ENCODE assay signal across 13 cellular contexts in genomic region chr18:44973282-44973681, GRCh38.
DNase-seq lines count a peak whose midpoint lies in the region; ATAC-seq, FAIRE-seq and TF ChIP-seq lines count a peak whose summit lies in the region.
"Had no signal": no experiment of that assay in that cellular context is flagged by ENCODE, and none has a peak within 500 bp of the region (broad histone marks: within the 10 kb centered on the region; RNA-seq: fewer than 3 reads in every experiment).

No MANE protein-coding gene starts in this region.

- H3K4me2 ChIP-seq in DND-41 (ENCODE audit: insufficient read depth, low read length) (no peak overlapping the region), HepG2 (ENCODE audit: low read depth, low read length) (no peak overlapping the region)

- DNase-seq in DND-41 = peak; percentile 11
- no peak for DNase-seq in GM20000 (ENCODE audit: low spot score)
- DNase-seq in astrocyte of the cerebellum (ENCODE audit: low read depth) = no peak
- no peak for DNase-seq in HepG2 (ENCODE audit: low spot score)
- no peak for DNase-seq in lower leg skin (ENCODE audit: low spot score in 2 of 2)
- no peak for DNase-seq in CD8-positive, alpha-beta memory T cell
- DNase-seq: adrenal gland; SHP77; stimulated activated CD4-positive, alpha-beta T cell treated with anti-CD3 and anti-CD28 coated beads, Interleukin-12 subunit alpha, Interleukin-12 subunit beta, amount 100 ng/mL, for 4 hours had no signal

- in situ Hi-C loops in astrocyte of the cerebellum (cut with HindIII; ENCODE audit: low sequenced_read_pairs) (no loop called here), HepG2 (cut with HindIII; ENCODE audit: extremely low pct_ligation_motif_present, low pct_unique_long_range_greater_than_20kb) (no loop called here)

- intact Hi-C loops in HepG2 (cut with micrococcal nuclease; ENCODE audit: unreplicated experiment) (no loop called here), lower leg skin (cut with DNase I; ENCODE audit: low total_unique reads) (no loop called here)

- no TSS peak for BruUV-seq in HepG2 (replicated peaks; lab: Mats Ljungman, UMichigan)

- no peak for TF ChIP-seq EP300 in HepG2 (IDR thresholded peaks at IDR 0.05; ENCODE audit: low read depth in 2 of 2, low read length in 2 of 2)
- no peak for TF ChIP-seq EP300 in HepG2 (CRISPR knock-in tag; IDR thresholded peaks at IDR 0.05; ENCODE audit: borderline replicate concordance)

- no peaks in the 10 kb centered on the region for H3K4me1 ChIP-seq in DND-41 (ENCODE audit: insufficient read depth, low read length)
- no peaks in the 10 kb centered on the region for H3K4me1 ChIP-seq in HepG2 (ENCODE audit: insufficient read depth, low read length)
- H3K4me1 ChIP-seq in CD8-positive, alpha-beta memory T cell (ENCODE audit: insufficient read depth, low read length) = no peaks in the 10 kb centered on the region
- H3K4me1 ChIP-seq: adrenal gland had no signal

- H3K4me3 ChIP-seq in DND-41 (ENCODE audit: low read depth in 1 of 2, low read length in 2 of 2) (no peak overlapping the region), astrocyte of the cerebellum (ENCODE audit: low read depth, low read length) (no peak overlapping the region), HepG2 (replicated peaks in 1 of 3; ENCODE audit: insufficient read depth in 1 of 3, low read depth in 2 of 3, low read length in 3 of 3) (no peak overlapping the region), lower leg skin (ENCODE audit: low read depth, poor library complexity, severe bottlenecking) (no peak overlapping the region)
- H3K4me3 ChIP-seq in CD8-positive, alpha-beta memory T cell (ENCODE audit: low read length) = no peak overlapping the region
- H3K4me3 ChIP-seq: adrenal gland had no signal

- TF ChIP-seq RAD21 in HepG2 (CRISPR knock-in tag; IDR thresholded peaks at IDR 0.05) = no peak

- no peak overlapping the region for H3K27ac ChIP-seq in DND-41 (ENCODE audit: low read length)
- no peak overlapping the region for H3K27ac ChIP-seq in HepG2 (ENCODE audit: extremely low read length, insufficient read depth, low read length)
- H3K27ac ChIP-seq in CD8-positive, alpha-beta memory T cell (ENCODE audit: low read depth, low read length) = no peak overlapping the region
- H3K27ac ChIP-seq: adrenal gland had no signal

- ATAC-seq in DND-41 (ENCODE audit: insufficient read depth, low read depth) (no peak), HepG2 (no peak), GM18502 (IDR thresholded peaks at IDR 0.05; ENCODE audit: poor library complexity, unreplicated experiment) (no peak), GM19463 (IDR thresholded peaks at IDR 0.05; ENCODE audit: unreplicated experiment) (no peak)
- ATAC-seq: natural killer cell treated with Interleukin-12 subunit alpha and Interleukin-12 subunit beta and Interleukin-15 and Interleukin-18, amount 100 ng/mL, for 72 hours had no signal

- H3K27ac Mint-ChIP-seq in CD8-positive, alpha-beta memory T cell = no peak overlapping the region

- no peaks in the 10 kb centered on the region for H3K9me3 Mint-ChIP-seq in CD8-positive, alpha-beta memory T cell
- H3K9me3 Mint-ChIP-seq: natural killer cell treated with Interleukin-12 subunit alpha and Interleukin-12 subunit beta and Interleukin-15 and Interleukin-18, amount 100 ng/mL, for 72 hours had no signal

- TF ChIP-seq POLR2A in HepG2 (IDR thresholded peaks at IDR 0.05; ENCODE audit: insufficient read depth in 1 of 2, low read depth in 2 of 2, low read length in 2 of 2) = no peak
- no peak for TF ChIP-seq POLR2A in lower leg skin (IDR thresholded peaks at IDR 0.05)

- H3K9me3 ChIP-seq in DND-41 (ENCODE audit: insufficient read depth, low read length, severe bottlenecking) (no peaks in the 10 kb centered on the region), HepG2 (ENCODE audit: low read length) (no peaks in the 10 kb centered on the region)
- H3K9me3 ChIP-seq in CD8-positive, alpha-beta memory T cell (ENCODE audit: low read length) = no peaks in the 10 kb centered on the region
- H3K9me3 ChIP-seq: adrenal gland had no signal

- peaks cover 2 to 6% of the 10 kb centered on the region in 2 donors for H3K27me3 Mint-ChIP-seq in CD8-positive, alpha-beta memory T cell
- H3K27me3 Mint-ChIP-seq: natural killer cell treated with Interleukin-12 subunit alpha and Interleukin-12 subunit beta and Interleukin-15 and Interleukin-18, amount 100 ng/mL, for 72 hours had no signal

- H3K79me2 ChIP-seq in DND-41 (ENCODE audit: insufficient read depth, low read length) (no peaks in the 10 kb centered on the region), HepG2 (ENCODE audit: insufficient read depth, low read length) (no peaks in the 10 kb centered on the region)

- CTCF ChIA-PET in HepG2 (lab: Yijun Ruan, JAX; ENCODE audit: low intra/inter-chr PET ratio, low total read pairs) = no interaction called here
- CTCF ChIA-PET in CD8-positive, alpha-beta memory T cell (lab: Charles Lee) = no interaction called here

- no peak overlapping the region for H3K9ac ChIP-seq in DND-41 (ENCODE audit: low read depth, low read length)
- H3K9ac ChIP-seq in HepG2 (ENCODE audit: insufficient read depth, low read depth, low read length) = no peak overlapping the region

- H3K36me3 ChIP-seq in DND-41 (ENCODE audit: insufficient read depth, low read length) (no peaks in the 10 kb centered on the region), HepG2 (replicated peaks in 1 of 2; ENCODE audit: control insufficient read depth in 1 of 2, insufficient read depth in 2 of 2, low read length in 2 of 2) (no peaks in the 10 kb centered on the region)
- no peaks in the 10 kb centered on the region for H3K36me3 ChIP-seq in CD8-positive, alpha-beta memory T cell (ENCODE audit: insufficient read depth, low read length)
- H3K36me3 ChIP-seq: adrenal gland had no signal

- H4K20me1 ChIP-seq in DND-41 (ENCODE audit: insufficient read depth, low read length) = no peaks in the 10 kb centered on the region
- no peaks in the 10 kb centered on the region for H4K20me1 ChIP-seq in HepG2 (ENCODE audit: insufficient read depth, low read length)

- H3K36me3 Mint-ChIP-seq in CD8-positive, alpha-beta memory T cell = no peaks in the 10 kb centered on the region

- no peak overlapping the region for H2AFZ ChIP-seq in DND-41 (ENCODE audit: low read depth, low read length)
- H2AFZ ChIP-seq in HepG2 (ENCODE audit: low read length) = no peak overlapping the region

- H3K4me1 Mint-ChIP-seq in CD8-positive, alpha-beta memory T cell = no peaks in the 10 kb centered on the region

- H3K27me3 ChIP-seq in DND-41 (ENCODE audit: insufficient read depth, low read length, poor library complexity) = no peaks in the 10 kb centered on the region
- H3K27me3 ChIP-seq in HepG2 (ENCODE audit: control insufficient read depth in 1 of 2, insufficient read depth in 2 of 2, low read length in 2 of 2) = no peaks in the 10 kb centered on the region; a peak in 1 of 5 replicates
- H3K27me3 ChIP-seq in CD8-positive, alpha-beta memory T cell (ENCODE audit: insufficient read depth, low read length, poor library complexity, severe bottlenecking) = no peaks in the 10 kb centered on the region
- H3K27me3 ChIP-seq: adrenal gland had no signal

- FAIRE-seq in HepG2 (lab: Jason Lieb, UNC) = no peak
- FAIRE-seq: H54 had no signal

- H3K4me3 Mint-ChIP-seq in CD8-positive, alpha-beta memory T cell = no peak overlapping the region
- H3K4me3 Mint-ChIP-seq: natural killer cell treated with Interleukin-12 subunit alpha and Interleukin-12 subunit beta and Interleukin-15 and Interleukin-18, amount 100 ng/mL, for 72 hours had no signal

- peak; percentile 31 for TF ChIP-seq CTCF in DND-41 (IDR thresholded peaks at IDR 0.05; ENCODE audit: borderline replicate concordance, extremely low read depth, low read length, poor library complexity, severe bottlenecking)
- TF ChIP-seq CTCF in GM20000 (IDR thresholded peaks at IDR 0.05; ENCODE audit: extremely low read depth, missing control alignments) = peak; percentile 14
- TF ChIP-seq CTCF in astrocyte of the cerebellum (IDR thresholded peaks at IDR 0.05; ENCODE audit: low read depth, low read length, missing control alignments) = peak; percentile 23
- TF ChIP-seq CTCF in HepG2 (CRISPR knock-in tag; IDR thresholded peaks at IDR 0.05) = peak; percentile 37; the same call in 1 of the 2 replicates
- no peak for TF ChIP-seq CTCF in lower leg skin (IDR thresholded peaks at IDR 0.05)

- 39% methylated on average over 2 of the region's 2 CpGs for WGBS in HepG2 (ENCODE audit: low lambda C conversion rate)
- WGBS in lower leg skin, 2 donors = 91 to 95% methylated on average over 2 of the region's 2 CpGs

- POLR2A ChIA-PET in HepG2 (lab: Yijun Ruan, JAX) = no interaction called here
- POLR2A ChIA-PET in CD8-positive, alpha-beta memory T cell (lab: Charles Lee) = no interaction called here

TF ChIP-seq in HepG2, 621 proteins besides CTCF, POLR2A, EP300 and RAD21 (continues in another document):
- TF ChIP-seq ZNF232 (CRISPR knock-in tag; IDR thresholded peaks at IDR 0.05; ENCODE audit: borderline replicate concordance) (no peak), POGZ (CRISPR knock-in tag; IDR thresholded peaks at IDR 0.05) (no peak), SP140L (CRISPR knock-in tag; IDR thresholded peaks at IDR 0.05; ENCODE audit: borderline replicate concordance) (no peak), SALL1 (CRISPR knock-in tag; IDR thresholded peaks at IDR 0.05) (no peak), ZNF674 (CRISPR knock-in tag; IDR thresholded peaks at IDR 0.05; ENCODE audit: low read depth) (no peak), IKZF4 (CRISPR knock-in tag; IDR thresholded peaks at IDR 0.05; ENCODE audit: borderline replicate concordance, low read depth, not compliant biosample characterization) (no peak), SMC3 (IDR thresholded peaks at IDR 0.05; ENCODE audit: low read length) (0 out of 2 replicates have a peak, but pooled peaks have one; percentile 10), ZNF576 (CRISPR knock-in tag; IDR thresholded peaks at IDR 0.05) (no peak)
- TF ChIP-seq, protein P1, sequence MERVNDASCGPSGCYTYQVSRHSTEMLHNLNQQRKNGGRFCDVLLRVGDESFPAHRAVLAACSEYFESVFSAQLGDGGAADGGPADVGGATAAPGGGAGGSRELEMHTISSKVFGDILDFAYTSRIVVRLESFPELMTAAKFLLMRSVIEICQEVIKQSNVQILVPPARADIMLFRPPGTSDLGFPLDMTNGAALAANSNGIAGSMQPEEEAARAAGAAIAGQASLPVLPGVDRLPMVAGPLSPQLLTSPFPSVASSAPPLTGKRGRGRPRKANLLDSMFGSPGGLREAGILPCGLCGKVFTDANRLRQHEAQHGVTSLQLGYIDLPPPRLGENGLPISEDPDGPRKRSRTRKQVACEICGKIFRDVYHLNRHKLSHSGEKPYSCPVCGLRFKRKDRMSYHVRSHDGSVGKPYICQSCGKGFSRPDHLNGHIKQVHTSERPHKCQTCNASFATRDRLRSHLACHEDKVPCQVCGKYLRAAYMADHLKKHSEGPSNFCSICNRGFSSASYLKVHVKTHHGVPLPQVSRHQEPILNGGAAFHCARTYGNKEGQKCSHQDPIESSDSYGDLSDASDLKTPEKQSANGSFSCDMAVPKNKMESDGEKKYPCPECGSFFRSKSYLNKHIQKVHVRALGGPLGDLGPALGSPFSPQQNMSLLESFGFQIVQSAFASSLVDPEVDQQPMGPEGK (CRISPR knock-in tag; IDR thresholded peaks at IDR 0.05) = no peak

Comparison
In these comparisons a context has a peak if more than half of its experiments do, and no peak if none do; other contexts are left out.
1. CTCF ChIP-seq: peak in DND-41 (single experiment), GM20000 (single experiment), astrocyte of the cerebellum (single experiment) and HepG2 (single experiment); none in lower leg skin (0 of 3).